Comparison of ENCODE assay signal across 9 cellular contexts in the genomic region with DNA sequence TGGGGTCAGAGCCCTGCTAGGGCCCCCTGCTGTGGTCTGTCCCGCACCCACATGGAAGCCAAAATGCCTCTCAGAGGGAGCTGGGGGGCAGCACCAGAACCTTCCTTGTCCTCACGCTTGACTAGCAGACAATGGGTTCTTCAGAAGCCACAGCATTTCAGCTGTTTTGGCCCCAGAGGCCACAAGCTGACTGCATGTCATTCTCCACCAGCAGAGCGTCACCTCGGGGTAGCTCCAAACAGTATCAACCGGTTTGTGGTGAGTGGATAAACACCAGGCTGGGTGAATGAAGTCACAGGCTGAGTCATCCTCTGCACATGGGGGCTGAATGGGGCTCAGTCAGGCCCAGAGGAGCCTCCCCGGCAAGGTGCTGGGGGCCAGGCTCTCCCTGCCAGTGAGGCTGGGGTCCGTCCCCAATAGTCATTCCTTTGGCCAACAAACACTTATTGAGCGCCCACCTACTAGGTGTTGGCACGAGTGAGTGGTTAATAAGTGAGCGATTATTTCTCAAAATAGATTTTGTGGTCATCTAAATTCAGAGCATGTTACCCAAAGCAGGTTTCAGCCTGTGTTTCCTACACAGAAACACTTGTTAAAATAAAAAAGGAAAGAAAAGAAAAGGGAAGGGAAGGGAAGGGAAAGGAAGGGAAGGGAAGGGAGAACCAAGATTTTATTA. TPM values are rescaled to one million over a fixed set of nuclear protein-coding genes. Genes with fewer than 3 reads are reported as not detected.
DNase-seq lines count a peak whose midpoint lies in the region; ATAC-seq and TF ChIP-seq lines count a peak whose summit lies in the region.
"Had no signal": no experiment of that assay in that cellular context is flagged by ENCODE, and none has a peak within 500 bp of the region (broad histone marks: within the 10 kb centered on the region; RNA-seq: fewer than 3 reads in every experiment).

No MANE protein-coding gene starts in this region.

- peaks cover 40% of the 10 kb centered on the region for H3K27me3 Mint-ChIP-seq in chondrocyte (ENCODE audit: low read depth)

- CTCF ChIA-PET in PC-9 (lab: Charles Lee): no interaction called here
- CTCF ChIA-PET in HEK293T (lab: Yijun Ruan, JAX): no interaction called here

- H3K27ac ChIP-seq in BLaER1 (no peak overlapping the region; the same call in 1 of the 2 replicates), PC-9 (no peak overlapping the region)

- no peaks in the 10 kb centered on the region for H3K79me2 ChIP-seq in PC-9 (ENCODE audit: low read depth)

- H3K27me3 ChIP-seq in BLaER1 (peaks cover 39% of the 10 kb centered on the region), PC-9 (ENCODE audit: insufficient read depth, low read depth) (peaks cover 7% of the 10 kb centered on the region; the same call in 1 of the 2 replicates)

- no peak overlapping the region for H3K4me3 Mint-ChIP-seq in chondrocyte (ENCODE audit: unreplicated experiment)

- H3K4me2 ChIP-seq in BLaER1 (peak overlapping the region; percentile 86), PC-9 (no peak overlapping the region)

- H3K9me2 ChIP-seq in PC-9 (ENCODE audit: insufficient read depth): no peaks in the 10 kb centered on the region

- TF ChIP-seq CTCF in PC-9 (conservative IDR thresholded peaks at IDR 0.05): no peak
- no peak for TF ChIP-seq CTCF in chondrocyte (IDR thresholded peaks at IDR 0.05)

- no peak overlapping the region for H3K9ac ChIP-seq in BLaER1

- no peaks in the 10 kb centered on the region for H4K20me1 ChIP-seq in BLaER1
- H4K20me1 ChIP-seq in PC-9 (ENCODE audit: insufficient read depth): no peaks in the 10 kb centered on the region

- POLR2A ChIA-PET in PC-9 (lab: Charles Lee; ENCODE audit: unreplicated experiment) (no interaction called here), HEK293T (lab: Yijun Ruan, JAX) (no interaction called here)

- H3K9me3 Mint-ChIP-seq in chondrocyte (ENCODE audit: low read depth): no peaks in the 10 kb centered on the region

- no peaks in the 10 kb centered on the region for H3K36me3 Mint-ChIP-seq in chondrocyte (ENCODE audit: low read depth)

- H2AFZ ChIP-seq in PC-9: no peak overlapping the region

- peak; percentile 12 to 42 for DNase-seq in PC-9
- DNase-seq in chondrocyte (ENCODE audit: low spot score): no peak
- peak; percentile 52 to 98 (median 83) for DNase-seq in posterior cingulate gyrus
- no peak for DNase-seq in HEK293T (ENCODE audit: extremely low spot score)
- DNase-seq in NCI-H748 (lab: John Stamatoyannopoulos, UW; ENCODE audit: unreplicated experiment): no peak

- H3F3A ChIP-seq in PC-9 (ENCODE audit: insufficient read depth, low read depth): no peaks in the 10 kb centered on the region

- BruUV-seq in PC-9 (replicated peaks; lab: Mats Ljungman, UMichigan): no TSS peak

- intact Hi-C loops in PC-9 (cut with micrococcal nuclease; ENCODE audit: unreplicated experiment) (no loop called here), posterior cingulate gyrus (cut with DNase I) (no loop called here)

- peak overlapping the region; percentile 71 for H3K27ac Mint-ChIP-seq in chondrocyte (ENCODE audit: unreplicated experiment)

- H3K36me3 ChIP-seq in BLaER1 (no peaks in the 10 kb centered on the region), PC-9 (ENCODE audit: low read depth) (no peaks in the 10 kb centered on the region)

- H3K4me1 Mint-ChIP-seq in chondrocyte (ENCODE audit: low read depth): peaks cover 6% of the 10 kb centered on the region

- H3K4me1 ChIP-seq in BLaER1 (peaks cover 50% of the 10 kb centered on the region), PC-9 (replicated peaks; ENCODE audit: insufficient read depth) (no peaks in the 10 kb centered on the region)

- H3K4me3 ChIP-seq in BLaER1 (no peak overlapping the region; the same call in 1 of the 2 replicates), PC-9 (no peak overlapping the region)

- H3K9me3 ChIP-seq in BLaER1: no peaks in the 10 kb centered on the region
- no peaks in the 10 kb centered on the region for H3K9me3 ChIP-seq in PC-9 (ENCODE audit: insufficient read depth, low read depth)

- ATAC-seq in GM18870 (IDR thresholded peaks at IDR 0.05; ENCODE audit: unreplicated experiment): peak; percentile 92
- ATAC-seq in HG02970 (IDR thresholded peaks at IDR 0.05; ENCODE audit: low FRiP score, unreplicated experiment): peak; percentile 92

TF ChIP-seq in HEK293T, 16 proteins besides CTCF, POLR2A, EP300 and RAD21:
- TF ChIP-seq CTBP1 (IDR thresholded peaks at IDR 0.05; ENCODE audit: borderline replicate concordance) (no peak), SP1 (IDR thresholded peaks at IDR 0.05) (no peak), FOXA1 (IDR thresholded peaks at IDR 0.05) (no peak), SUZ12 (IDR thresholded peaks at IDR 0.05) (no peak), ARNT (IDR thresholded peaks at IDR 0.05) (no peak), FOXM1 (IDR thresholded peaks at IDR 0.05; ENCODE audit: borderline replicate concordance) (no peak), ELF4 (IDR thresholded peaks at IDR 0.05) (no peak), HDGF (IDR thresholded peaks at IDR 0.05; ENCODE audit: borderline replicate concordance) (no peak), ZNF384 (IDR thresholded peaks at IDR 0.05) (no peak), LEF1 (IDR thresholded peaks at IDR 0.05; ENCODE audit: borderline replicate concordance) (no peak)
- TF ChIP-seq, protein P1, sequence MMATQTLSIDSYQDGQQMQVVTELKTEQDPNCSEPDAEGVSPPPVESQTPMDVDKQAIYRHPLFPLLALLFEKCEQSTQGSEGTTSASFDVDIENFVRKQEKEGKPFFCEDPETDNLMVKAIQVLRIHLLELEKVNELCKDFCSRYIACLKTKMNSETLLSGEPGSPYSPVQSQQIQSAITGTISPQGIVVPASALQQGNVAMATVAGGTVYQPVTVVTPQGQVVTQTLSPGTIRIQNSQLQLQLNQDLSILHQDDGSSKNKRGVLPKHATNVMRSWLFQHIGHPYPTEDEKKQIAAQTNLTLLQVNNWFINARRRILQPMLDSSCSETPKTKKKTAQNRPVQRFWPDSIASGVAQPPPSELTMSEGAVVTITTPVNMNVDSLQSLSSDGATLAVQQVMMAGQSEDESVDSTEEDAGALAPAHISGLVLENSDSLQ (IDR thresholded peaks at IDR 0.05): no peak

RNA-seq across cellular contexts. Expression of a gene that starts 9.1 kb away (rescaled TPM):
- not detected in 2 replicates for total RNA-seq in PC-9 (2021)
- not detected in 3 replicates for total RNA-seq in chondrocyte

RNA-seq across cellular contexts. Expression of a gene that starts 53.3 kb away (rescaled TPM):
- not detected in 2 replicates for total RNA-seq in PC-9 (2021)
- total RNA-seq in chondrocyte: 0.36 to 0.50 TPM (median 0.46 TPM) in 3 replicates
- total RNA-seq: liver had no signal

Comparison
In these comparisons a context has a peak if more than half of its experiments do, and no peak if none do; other contexts are left out.
1. DNase-seq: peak in PC-9 (2 of 2) and posterior cingulate gyrus (10 of 10); none in chondrocyte (single experiment), HEK293T (single experiment) and NCI-H748 (single experiment).